ENCODE assay signal across 12 cellular contexts in genomic region chr14:50804181-50804721, GRCh38. TPM values are rescaled to one million over a fixed set of nuclear protein-coding genes. Genes with fewer than 3 reads are reported as not detected.
DNase-seq lines count a peak whose midpoint lies in the region; ATAC-seq and TF ChIP-seq lines count a peak whose summit lies in the region.
"Had no signal": no experiment of that assay in that cellular context is flagged by ENCODE, and none has a peak within 500 bp of the region (broad histone marks: within the 10 kb centered on the region; RNA-seq: fewer than 3 reads in every experiment).

No MANE protein-coding gene starts in this region.

- WGBS in mammary epithelial cell (ENCODE audit: low coverage, missing lambda C conversion rate): 59% methylated on average over 5 of the region's 5 CpGs
- WGBS in mesenchymal stem cell: 52% methylated on average over 5 of the region's 5 CpGs

- no peak overlapping the region for H3K4me3 Mint-ChIP-seq in progenitor cell of endocrine pancreas (ENCODE audit: low read depth)

- no peak overlapping the region for H3K23ac ChIP-seq in mesenchymal stem cell (ENCODE audit: low read length in 2 of 2)

- H2BK15ac ChIP-seq in mesenchymal stem cell (ENCODE audit: low read depth, poor library complexity, severe bottlenecking): no peak overlapping the region

- no peak overlapping the region for H4K8ac ChIP-seq in mesenchymal stem cell (ENCODE audit: low read length)

- H3K27ac ChIP-seq in breast epithelium (peak overlapping the region; percentile 4 to 53), mammary epithelial cell (ENCODE audit: insufficient read depth, low read depth, low read length) (no peak overlapping the region), coronary artery (peak overlapping the region in 1 of 2 donors; percentile 72), mesenchymal stem cell (ENCODE audit: low read length, poor library complexity, severe bottlenecking) (peak overlapping the region; percentile 30), uterus (peak overlapping the region; percentile 55 to 66), MM.1S (ENCODE audit: low read length) (no peak overlapping the region)
- H3K27ac ChIP-seq: A549, body of pancreas had no signal

- H3K9me3 ChIP-seq in breast epithelium: no peaks in the 10 kb centered on the region
- H3K9me3 ChIP-seq in mammary epithelial cell (replicated peaks; ENCODE audit: insufficient read depth, low read length): no peaks in the 10 kb centered on the region
- H3K9me3 ChIP-seq in mesenchymal stem cell (ENCODE audit: control insufficient read depth, low read length): no peaks in the 10 kb centered on the region
- no peaks in the 10 kb centered on the region for H3K9me3 ChIP-seq in uterus
- H3K9me3 ChIP-seq in MM.1S (replicated peaks; ENCODE audit: insufficient read depth, low read length): no peaks in the 10 kb centered on the region
- H3K9me3 ChIP-seq: A549, body of pancreas had no signal

- no peaks in the 10 kb centered on the region for H3K9me3 Mint-ChIP-seq in progenitor cell of endocrine pancreas (ENCODE audit: low read depth)

- no peak for ATAC-seq in HG02571 (IDR thresholded peaks at IDR 0.05; ENCODE audit: unreplicated experiment)
- ATAC-seq: A549, body of pancreas had no signal

- no TSS peak for BruUV-seq in mammary epithelial cell (replicated peaks; lab: Mats Ljungman, UMichigan)

- no peak overlapping the region for H3K4ac ChIP-seq in mesenchymal stem cell (ENCODE audit: low read depth in 1 of 2, low read length in 2 of 2)

- no peak overlapping the region for H2AK5ac ChIP-seq in mesenchymal stem cell (ENCODE audit: low read length, severe bottlenecking)

- no peak overlapping the region for H3K14ac ChIP-seq in mesenchymal stem cell (ENCODE audit: low read length in 2 of 2)

- H3K27me3 Mint-ChIP-seq in progenitor cell of endocrine pancreas: no peaks in the 10 kb centered on the region

- H3K36me3 Mint-ChIP-seq in progenitor cell of endocrine pancreas (ENCODE audit: insufficient read depth): no peaks in the 10 kb centered on the region

- dilution Hi-C loops in mammary epithelial cell (cut with HindIII; ENCODE audit: low sequenced_read_pairs): no loop called here

- H3K4me1 ChIP-seq in breast epithelium (no peaks in the 10 kb centered on the region), mammary epithelial cell (ENCODE audit: insufficient read depth, low read length) (peaks cover 9% of the 10 kb centered on the region), mesenchymal stem cell (ENCODE audit: control insufficient read depth, insufficient read depth, low read depth, low read length) (no peaks in the 10 kb centered on the region), uterus (peaks cover 0 to 6% of the 10 kb centered on the region in 2 donors), MM.1S (ENCODE audit: low read length) (no peaks in the 10 kb centered on the region)
- H3K4me1 ChIP-seq: body of pancreas had no signal

- intact Hi-C loops in breast epithelium (cut with DNase I; ENCODE audit: low total_unique reads): no loop called here
- intact Hi-C loops in mammary epithelial cell (cut with micrococcal nuclease): no loop called here
- intact Hi-C loops in uterus (cut with DNase I; ENCODE audit: low total_unique reads): no loop called here

- in situ Hi-C loops in mammary epithelial cell (cut with MboI; ENCODE audit: low sequenced_read_pairs in 2 of 2): no loop called here

- H3K9ac ChIP-seq in mammary epithelial cell (ENCODE audit: insufficient read depth, low read length): no peak overlapping the region
- H3K9ac ChIP-seq in mesenchymal stem cell (ENCODE audit: low read length): peak overlapping the region; percentile 61
- H3K9ac ChIP-seq in MM.1S (ENCODE audit: low read length): no peak overlapping the region

- TF ChIP-seq POLR2A in breast epithelium (IDR thresholded peaks at IDR 0.05): no peak
- no peak for TF ChIP-seq POLR2A in uterus (IDR thresholded peaks at IDR 0.05)

- no peaks in the 10 kb centered on the region for H3K36me3 ChIP-seq in breast epithelium
- peaks cover 5% of the 10 kb centered on the region for H3K36me3 ChIP-seq in mammary epithelial cell (ENCODE audit: insufficient read depth, low read length)
- peaks cover under 1 to 21% of the 10 kb centered on the region in 2 experiments for H3K36me3 ChIP-seq in mesenchymal stem cell (ENCODE audit: control insufficient read depth in 1 of 2, insufficient read depth in 2 of 2, low read depth in 1 of 2, low read length in 2 of 2)
- H3K36me3 ChIP-seq in uterus: no peaks in the 10 kb centered on the region
- no peaks in the 10 kb centered on the region for H3K36me3 ChIP-seq in MM.1S (replicated peaks; ENCODE audit: insufficient read depth, low read length)

- H3K18ac ChIP-seq in mesenchymal stem cell (ENCODE audit: low read depth in 1 of 2, low read length in 2 of 2): no peak overlapping the region

- H2BK5ac ChIP-seq in mesenchymal stem cell (ENCODE audit: low read depth, low read length, poor library complexity, severe bottlenecking): no peak overlapping the region

- H2BK12ac ChIP-seq in mesenchymal stem cell (ENCODE audit: low read length in 2 of 2): no peak overlapping the region

- no peaks in the 10 kb centered on the region for H3K4me1 Mint-ChIP-seq in progenitor cell of endocrine pancreas (ENCODE audit: low read depth)

- H3K79me1 ChIP-seq in mesenchymal stem cell (replicated peaks; ENCODE audit: low read length, poor library complexity, severe bottlenecking): peaks cover 26% of the 10 kb centered on the region

- H2BK120ac ChIP-seq in mesenchymal stem cell (ENCODE audit: low read depth, low read length): no peak overlapping the region

- H3K4me2 ChIP-seq in mammary epithelial cell (ENCODE audit: insufficient read depth, low read depth, low read length) (no peak overlapping the region), mesenchymal stem cell (ENCODE audit: low read length, poor library complexity, severe bottlenecking) (no peak overlapping the region), MM.1S (ENCODE audit: low read depth, low read length) (no peak overlapping the region)
- H3K4me2 ChIP-seq: A549 had no signal

- H4K20me1 ChIP-seq in mammary epithelial cell (ENCODE audit: insufficient read depth, low read length) (no peaks in the 10 kb centered on the region), MM.1S (ENCODE audit: insufficient read depth, low read length) (no peaks in the 10 kb centered on the region)

- H3K79me2 ChIP-seq in mammary epithelial cell (ENCODE audit: insufficient read depth, low read length) (peaks cover 11% of the 10 kb centered on the region), MM.1S (ENCODE audit: low read length) (no peaks in the 10 kb centered on the region)

- no peak overlapping the region for H3K27ac Mint-ChIP-seq in progenitor cell of endocrine pancreas

- H4K91ac ChIP-seq in mesenchymal stem cell (ENCODE audit: low read length): no peak overlapping the region

- H3K4me3 ChIP-seq in breast epithelium (no peak overlapping the region), mammary epithelial cell (replicated peaks in 1 of 3; ENCODE audit: insufficient read depth in 1 of 3, low read depth in 2 of 3, low read length in 3 of 3) (no peak overlapping the region), coronary artery (peak overlapping the region; percentile 39), mesenchymal stem cell (ENCODE audit: insufficient read depth in 1 of 2, low read depth in 1 of 2, low read length in 2 of 2) (peak overlapping the region in 1 of 2 experiments; percentile 40), uterus (no peak overlapping the region), MM.1S (ENCODE audit: low read length) (no peak overlapping the region)
- H3K4me3 ChIP-seq: A549, body of pancreas had no signal

- H3K9me2 ChIP-seq in MM.1S (replicated peaks; ENCODE audit: insufficient read depth, low read length): no peaks in the 10 kb centered on the region

- CTCF ChIA-PET in mammary epithelial cell (lab: Charles Lee; ENCODE audit: low non-redundant PET): no interaction called here

- TF ChIP-seq CTCF in breast epithelium (IDR thresholded peaks at IDR 0.05) (no peak), mammary epithelial cell (conservative IDR thresholded peaks at IDR 0.05 in 1 of 2, IDR thresholded peaks at IDR 0.05 in 1 of 2; ENCODE audit: extremely low read depth in 1 of 2, insufficient read depth in 1 of 2, low read depth in 1 of 2, low read length in 2 of 2) (no peak), coronary artery (IDR thresholded peaks at IDR 0.05) (no peak), uterus (IDR thresholded peaks at IDR 0.05) (no peak), MM.1S (IDR thresholded peaks at IDR 0.05; ENCODE audit: low read length) (no peak), progenitor cell of endocrine pancreas (IDR thresholded peaks at IDR 0.05; ENCODE audit: unreplicated experiment) (no peak)

- H2AFZ ChIP-seq in mammary epithelial cell (ENCODE audit: low read depth, low read length) (no peak overlapping the region), mesenchymal stem cell (ENCODE audit: low read depth, low read length) (no peak overlapping the region), MM.1S (ENCODE audit: low read length) (no peak overlapping the region)

- H3K27me3 ChIP-seq in breast epithelium: no peaks in the 10 kb centered on the region
- H3K27me3 ChIP-seq in mammary epithelial cell (ENCODE audit: insufficient read depth, low read length): no peaks in the 10 kb centered on the region
- H3K27me3 ChIP-seq in mesenchymal stem cell (ENCODE audit: control insufficient read depth in 1 of 2, insufficient read depth in 1 of 2, low read length in 2 of 2): no peaks in the 10 kb centered on the region
- H3K27me3 ChIP-seq in uterus: no peaks in the 10 kb centered on the region
- H3K27me3 ChIP-seq in MM.1S (replicated peaks; ENCODE audit: insufficient read depth, low read length): no peaks in the 10 kb centered on the region
- H3K27me3 ChIP-seq: body of pancreas had no signal

- no peaks in the 10 kb centered on the region for H3F3A ChIP-seq in MM.1S (ENCODE audit: insufficient read depth, low read length)

- no peak for DNase-seq in breast epithelium (ENCODE audit: low spot score in 2 of 2)
- no peak for DNase-seq in mammary epithelial cell
- no peak for DNase-seq in coronary artery (ENCODE audit: low spot score)
- peak; percentile 55 for DNase-seq in mesenchymal stem cell
- DNase-seq in uterus: peak in 1 of 2 donors; percentile 37
- DNase-seq in MM.1S: no peak
- DNase-seq in progenitor cell of endocrine pancreas (ENCODE audit: low spot score, unreplicated experiment): no peak
- DNase-seq: body of pancreas; NCI-H1417; stimulated activated naive CD4-positive, alpha-beta T cell treated with Interleukin-2 at 50 U/mL for 16 hours had no signal

RNA-seq across cellular contexts. Expression of gene NIN, which starts 26.7 kb away (rescaled TPM):
- total RNA-seq in breast epithelium (10 to 100 TPM; 38.1 to 42.9 (median 40.4) TPM), mammary epithelial cell (10 to 100 TPM; 20.7 to 40.2 TPM), uterus (10 to 100 TPM in 3 of 4 donors, 1 to 10 TPM in 1; 8.8 to 45.6 (median 34.2) TPM), progenitor cell of endocrine pancreas (21.0 and 22.2 TPM in 2 replicates)
- 11.9 TPM for polyA plus RNA-seq in mammary epithelial cell
- polyA minus RNA-seq in mammary epithelial cell: 28.2 TPM
- 18.3 TPM for polyA plus RNA-seq in mesenchymal stem cell (2013, experiment 1 of 2)
- polyA plus RNA-seq in mesenchymal stem cell (2013, experiment 2 of 2): 17.2 TPM

Comparison
In these comparisons a context has a peak if more than half of its experiments do, and no peak if none do; other contexts are left out.
1. H3K27ac ChIP-seq: peak in breast epithelium (2 of 2), mesenchymal stem cell (single experiment) and uterus (2 of 2); none in mammary epithelial cell (single experiment) and MM.1S (single experiment).